In genomic region chr7:36216063-36216684, GRCh38 we compare ENCODE assay signal across 15 cellular contexts.
A peak's percentile ranks its signal among the peaks of the same experiment; 100 is the strongest.
DNase-seq lines count a peak whose midpoint lies in the region; ATAC-seq, FAIRE-seq and TF ChIP-seq lines count a peak whose summit lies in the region.
"Had no signal": no experiment of that assay in that cellular context is flagged by ENCODE, and none has a peak within 500 bp of the region (broad histone marks: within the 10 kb centered on the region; RNA-seq: fewer than 3 reads in every experiment).

No MANE protein-coding gene starts in this region.

- no peak for TF ChIP-seq CTCF in A549 (IDR thresholded peaks at IDR 0.05)
- TF ChIP-seq CTCF in endothelial cell of umbilical vein (IDR thresholded peaks at IDR 0.05; ENCODE audit: extremely low read depth in 1 of 2, insufficient read depth in 1 of 2, low read depth in 1 of 2, low read length in 2 of 2), result no peak

- H3K4me1 ChIP-seq in A549, result peaks cover 17% of the 10 kb centered on the region; the same call in 1 of the 3 replicates
- H3K4me1 ChIP-seq in Karpas-422 (ENCODE audit: low read length), result peaks cover 64% of the 10 kb centered on the region
- H3K4me1 ChIP-seq in endothelial cell of umbilical vein (ENCODE audit: control insufficient read depth, extremely low read depth, insufficient read depth, low read length), result no peaks in the 10 kb centered on the region

- FAIRE-seq in A549 (lab: Jason Lieb, UNC), result peak; percentile 43
- FAIRE-seq in endothelial cell of umbilical vein (lab: Jason Lieb, UNC), result peak; percentile 47
- FAIRE-seq: GM12892 had no signal

- CTCF ChIA-PET in A549 (lab: Yijun Ruan, JAX), result interaction anchor here (0.8 kb wide), 1 partner anchor 74 kb away, joined by 3 read pairs; no protein-coding TSS in a partner anchor
- CTCF ChIA-PET in endothelial cell of umbilical vein (lab: Charles Lee), result no interaction called here

- dilution Hi-C loops in endothelial cell of umbilical vein (cut with MboI; ENCODE audit: extremely low pct_ligation_motif_present, low sequenced_read_pairs), result no loop called here

- H3K4me2 ChIP-seq in A549 (no peak overlapping the region), Karpas-422 (ENCODE audit: low read depth, low read length, poor library complexity, severe bottlenecking) (peak overlapping the region; percentile 49), endothelial cell of umbilical vein (ENCODE audit: insufficient read depth, low read length) (no peak overlapping the region)

- no peak for TF ChIP-seq RAD21 in A549 (conservative IDR thresholded peaks at IDR 0.05 in 1 of 2, IDR thresholded peaks at IDR 0.05 in 1 of 2)

- WGBS in A549 (ENCODE audit: missing lambda C conversion rate), result 74% methylated on average over 4 of the region's 4 CpGs

- no peak overlapping the region for H3K4me3 ChIP-seq in A549
- no peak overlapping the region for H3K4me3 ChIP-seq in Karpas-422 (ENCODE audit: low read length)
- no peak overlapping the region for H3K4me3 ChIP-seq in endothelial cell of umbilical vein (replicated peaks in 1 of 3; ENCODE audit: insufficient read depth in 1 of 3, low read depth in 1 of 3, low read length in 3 of 3)

- H3K79me2 ChIP-seq in Karpas-422 (ENCODE audit: low read length) (peaks cover 99% of the 10 kb centered on the region), endothelial cell of umbilical vein (ENCODE audit: control insufficient read depth, insufficient read depth, low read length) (no peaks in the 10 kb centered on the region)

- no TSS peak for BruUV-seq in endothelial cell of umbilical vein (replicated peaks; lab: Mats Ljungman, UMichigan)

- DNase-seq in A549 (ENCODE audit: low read depth in 1 of 2, low spot score in 1 of 2) (no peak), Karpas-422 (no peak), endothelial cell of umbilical vein (ENCODE audit: low read depth, low spot score) (no peak), midbrain (lab: John Stamatoyannopoulos, UW) (peak; percentile 14), HT-29 (ENCODE audit: low spot score) (no peak), HK-2 (ENCODE audit: unreplicated experiment) (no peak)
- DNase-seq: activated naive CD8-positive, alpha-beta T cell treated with anti-CD3 and anti-CD28 coated beads, Interleukin-2, amount 10 ng/mL, durations not matched to agents 7 days and 5 days; effector memory CD4-positive, alpha-beta T cell; hippocampal formation; retina; RPMI8226; T-helper 9 cell had no signal

- no peaks in the 10 kb centered on the region for H3K27me3 ChIP-seq in Karpas-422 (ENCODE audit: low read length)
- H3K27me3 ChIP-seq in endothelial cell of umbilical vein (ENCODE audit: control insufficient read depth in 2 of 2, insufficient read depth in 2 of 2, low read length in 2 of 2), result peaks cover 0 to 3% of the 10 kb centered on the region in 2 experiments

- TF ChIP-seq POLR2A in A549 (IDR thresholded peaks at IDR 0.05; ENCODE audit: low read length), result no peak
- TF ChIP-seq POLR2A in endothelial cell of umbilical vein (IDR thresholded peaks at IDR 0.05; ENCODE audit: low read depth, low read length), result no peak

- intact Hi-C loops in endothelial cell of umbilical vein (cut with micrococcal nuclease), result no loop called here

- H3K9ac ChIP-seq in Karpas-422 (ENCODE audit: low read length) (no peak overlapping the region), endothelial cell of umbilical vein (replicated peaks; ENCODE audit: extremely low read depth, insufficient read depth, low read length) (no peak overlapping the region)

- H3K36me3 ChIP-seq in Karpas-422 (ENCODE audit: insufficient read depth, low read length), result 0 out of 2 replicates have a peak, but pooled peaks cover 5% of the 10 kb centered on the region
- H3K36me3 ChIP-seq in endothelial cell of umbilical vein (ENCODE audit: control insufficient read depth in 2 of 2, extremely low read depth in 1 of 2, insufficient read depth in 2 of 2, low read length in 2 of 2), result no peaks in the 10 kb centered on the region

- H3K27ac ChIP-seq in A549 (peak overlapping the region in 1 of 2 experiments; percentile 50; a peak in 2 of 6 replicates), Karpas-422 (ENCODE audit: low read length) (peak overlapping the region; percentile 75), endothelial cell of umbilical vein (ENCODE audit: insufficient read depth, low read depth, low read length) (no peak overlapping the region)

- peaks cover 5% of the 10 kb centered on the region; the same call in 1 of the 2 replicates for H4K20me1 ChIP-seq in Karpas-422 (ENCODE audit: insufficient read depth, low read depth, low read length)
- no peaks in the 10 kb centered on the region for H4K20me1 ChIP-seq in endothelial cell of umbilical vein (replicated peaks; ENCODE audit: control insufficient read depth, extremely low read depth, insufficient read depth, low read length)

- no peak for ATAC-seq in A549
- ATAC-seq in HG03025 (IDR thresholded peaks at IDR 0.05; ENCODE audit: low FRiP score, unreplicated experiment), result no peak
- no peak for ATAC-seq in HG03442 (IDR thresholded peaks at IDR 0.05; ENCODE audit: unreplicated experiment)

- H3K9me3 ChIP-seq in A549 (no peaks in the 10 kb centered on the region), Karpas-422 (ENCODE audit: low read length) (no peaks in the 10 kb centered on the region), endothelial cell of umbilical vein (replicated peaks; ENCODE audit: control insufficient read depth, insufficient read depth, low read length) (no peaks in the 10 kb centered on the region)

- POLR2A ChIA-PET in A549 (lab: Yijun Ruan, JAX) (no interaction called here), endothelial cell of umbilical vein (lab: Charles Lee) (no interaction called here)

- no peaks in the 10 kb centered on the region for H3K9me1 ChIP-seq in endothelial cell of umbilical vein (replicated peaks; ENCODE audit: control insufficient read depth, extremely low read depth, insufficient read depth, low read length)

- H3K9me2 ChIP-seq in Karpas-422 (replicated peaks; ENCODE audit: insufficient read depth, low read length), result no peaks in the 10 kb centered on the region

- TF ChIP-seq EP300 in A549 (IDR thresholded peaks at IDR 0.05), result no peak

- no peak overlapping the region for H2AFZ ChIP-seq in Karpas-422 (ENCODE audit: low read length)
- H2AFZ ChIP-seq in endothelial cell of umbilical vein (ENCODE audit: low read depth, low read length), result no peak overlapping the region

TF ChIP-seq in A549, 52 proteins besides CTCF, POLR2A, EP300 and RAD21:
- no peak for TF ChIP-seq ZSCAN20 (CRISPR knock-in tag; IDR thresholded peaks at IDR 0.05)
- TF ChIP-seq KDM1A (IDR thresholded peaks at IDR 0.05; ENCODE audit: low read depth), result no peak
- TF ChIP-seq CHD2 (IDR thresholded peaks at IDR 0.05; ENCODE audit: low read length, partially characterized antibody), result no peak
- no peak for TF ChIP-seq SMC3 (IDR thresholded peaks at IDR 0.05)
- TF ChIP-seq HDAC2 (IDR thresholded peaks at IDR 0.05), result no peak
- no peak for TF ChIP-seq HES2 (IDR thresholded peaks at IDR 0.05)
- TF ChIP-seq POLR2AphosphoS2 (conservative IDR thresholded peaks at IDR 0.05; ENCODE audit: low read length), result no peak
TF ChIP-seq in A549: peak in this region for 0.

TF ChIP-seq in endothelial cell of umbilical vein, 7 proteins besides CTCF, POLR2A, EP300 and RAD21:
- no peak for TF ChIP-seq MYC (IDR thresholded peaks at IDR 0.05; ENCODE audit: low read depth, low read length)
- TF ChIP-seq POLR2AphosphoS5 (IDR thresholded peaks at IDR 0.05; ENCODE audit: insufficient read depth, low read depth, low read length), result no peak
- TF ChIP-seq GATA2 (IDR thresholded peaks at IDR 0.05; ENCODE audit: insufficient read depth, insufficient read length, low read depth, low read length), result no peak
- TF ChIP-seq MAX (IDR thresholded peaks at IDR 0.05; ENCODE audit: insufficient read depth, insufficient read length), result no peak
- TF ChIP-seq EZH2 (IDR thresholded peaks at IDR 0.05; ENCODE audit: borderline replicate concordance, low read depth, low read length, severe bottlenecking), result no peak
- no peak for TF ChIP-seq FOS (IDR thresholded peaks at IDR 0.05; ENCODE audit: borderline replicate concordance, insufficient read depth, low read length)
- no peak for TF ChIP-seq JUN (IDR thresholded peaks at IDR 0.05; ENCODE audit: borderline replicate concordance, insufficient read depth, insufficient read length, low read depth)
